ENCODE assay signal across 27 cellular contexts in genomic region chr5:61910771-61911170, GRCh38.
A peak's percentile ranks its signal among the peaks of the same experiment; 100 is the strongest.
DNase-seq lines count a peak whose midpoint lies in the region; TF ChIP-seq lines count a peak whose summit lies in the region.
"Had no signal": no experiment of that assay in that cellular context is flagged by ENCODE, and none has a peak within 500 bp of the region (broad histone marks: within the 10 kb centered on the region; RNA-seq: fewer than 3 reads in every experiment).

No MANE protein-coding gene starts in this region.

- H3K9me3 ChIP-seq in HEK293 (ENCODE audit: control insufficient read depth, insufficient read depth, low read depth, low read length): no peaks in the 10 kb centered on the region
- H3K9me3 ChIP-seq: neutrophil, thyroid gland had no signal

- no peak overlapping the region for H3K27ac ChIP-seq in HEK293 (ENCODE audit: extremely low read depth, low read depth, low read length)
- H3K27ac ChIP-seq: heart left ventricle, neutrophil, sigmoid colon, thyroid gland had no signal

- POLR2A ChIA-PET in HEK293 (lab: Yijun Ruan, JAX): no interaction called here

- no peak for TF ChIP-seq CTCF in HEK293 (tag by site-specific recombination; IDR thresholded peaks at IDR 0.05)
- no peak for TF ChIP-seq CTCF in epithelial cell of esophagus (IDR thresholded peaks at IDR 0.05; ENCODE audit: insufficient read depth, low read depth, low read length, missing control alignments)

- H3K4me3 ChIP-seq in HEK293 (ENCODE audit: low read depth, low read length): no peak overlapping the region
- H3K4me3 ChIP-seq in epithelial cell of esophagus (ENCODE audit: low read length): no peak overlapping the region
- H3K4me3 ChIP-seq: HAP-1, heart left ventricle, sigmoid colon, thyroid gland had no signal

- DNase-seq in EH (ENCODE audit: low read depth) (peak; percentile 1), M059J (ENCODE audit: low read depth) (peak; percentile 20), epithelial cell of esophagus (ENCODE audit: low read depth) (peak; percentile 41), GOT3 (lab: John Stamatoyannopoulos, UW) (no peak), hepatic stellate cell (ENCODE audit: low spot score) (no peak), NCI-H2171 treated with DMSO at 0.1 percent for 48 hours (lab: John Stamatoyannopoulos, UW) (no peak)
- no peak for DNase-seq in activated effector memory CD4-positive, alpha-beta T cell treated with anti-CD3 and anti-CD28 coated beads, Interleukin-2, amount 50 U/mL, for 16 hours
- DNase-seq: activated CD4-positive, alpha-beta memory T cell treated with anti-CD3 and anti-CD28 coated beads for 36 hours; activated CD4-positive, CD25-positive, alpha-beta regulatory T cell; activated effector memory CD4-positive, alpha-beta T cell treated with Interleukin-2 at 50 U/mL for 16 hours; cerebellar nuclear complex; heart left ventricle; Kasumi-1; left cardiac atrium; NCI-H1092; NCI-H1930; NCI-H345; NCI-H82; SHP77 treated with DMSO at 0.1 percent for 48 hours; sigmoid colon; stimulated activated CD4-positive, alpha-beta T cell treated with anti-CD3 and anti-CD28 coated beads, Interleukin-15, amount 100 ng/mL, for 24 hours; stimulated activated naive CD8-positive, alpha-beta T cell treated with anti-CD3 and anti-CD28 coated beads, Interleukin-15, amount 100 ng/mL, for 72 hours; T-cell; thyroid gland had no signal

- CTCF ChIA-PET in HEK293 (lab: Yijun Ruan, JAX): no interaction called here

- no peaks in the 10 kb centered on the region for H3K36me3 ChIP-seq in HEK293 (ENCODE audit: control insufficient read depth in 2 of 2, insufficient read depth in 1 of 2, low read length in 2 of 2)
- H3K36me3 ChIP-seq: HAP-1, heart left ventricle, neutrophil, sigmoid colon, thyroid gland had no signal

- H3K4me1 ChIP-seq in HEK293 (ENCODE audit: control insufficient read depth, insufficient read depth, low read length): no peaks in the 10 kb centered on the region
- H3K4me1 ChIP-seq: heart left ventricle, thyroid gland had no signal

TF ChIP-seq in HEK293, 187 proteins besides CTCF, POLR2A, EP300 and RAD21:
- peak; percentile 56; the same call in 1 of the 2 replicates for TF ChIP-seq SCRT2 (tag by site-specific recombination; IDR thresholded peaks at IDR 0.05)
- TF ChIP-seq ZNF174 (tag by site-specific recombination; IDR thresholded peaks at IDR 0.05): no peak

Comparison
In these comparisons a context has a peak if more than half of its experiments do, and no peak if none do; other contexts are left out.
1. DNase-seq: peak in EH (single experiment), M059J (single experiment) and epithelial cell of esophagus (single experiment); none in GOT3 (single experiment), hepatic stellate cell (single experiment), NCI-H2171 treated with DMSO at 0.1 percent for 48 hours (single experiment) and activated effector memory CD4-positive, alpha-beta T cell treated with anti-CD3 and anti-CD28 coated beads, Interleukin-2, amount 50 U/mL, for 16 hours (single experiment).